In genomic region chr1:84253891-84254290, GRCh38 we compare ENCODE assay signal across 9 cellular contexts. TPM values are rescaled to one million over a fixed set of nuclear protein-coding genes. Genes with fewer than 3 reads are reported as not detected.
DNase-seq lines count a peak whose midpoint lies in the region; ATAC-seq, FAIRE-seq and TF ChIP-seq lines count a peak whose summit lies in the region.
"Had no signal": no experiment of that assay in that cellular context is flagged by ENCODE, and none has a peak within 500 bp of the region (broad histone marks: within the 10 kb centered on the region; RNA-seq: fewer than 3 reads in every experiment).

No MANE protein-coding gene starts in this region.

- peak overlapping the region; percentile 53 for H3K27ac ChIP-seq in endothelial cell of umbilical vein (ENCODE audit: insufficient read depth, low read depth, low read length)

- H3K4me3 ChIP-seq in BJ (ENCODE audit: low read depth, low read length) (no peak overlapping the region), endothelial cell of umbilical vein (replicated peaks in 1 of 3; ENCODE audit: insufficient read depth in 1 of 3, low read depth in 1 of 3, low read length in 3 of 3) (no peak overlapping the region)

- CTCF ChIA-PET in BJ (lab: Yijun Ruan, JAX): no interaction called here
- CTCF ChIA-PET in endothelial cell of umbilical vein (lab: Charles Lee): interaction anchor here (0.9 kb wide), 1 partner anchor 67 kb away, joined by 3 read pairs; no protein-coding TSS in a partner anchor

- H3K4me2 ChIP-seq in endothelial cell of umbilical vein (ENCODE audit: insufficient read depth, low read length): peak overlapping the region; percentile 40

- dilution Hi-C loops in endothelial cell of umbilical vein (cut with MboI; ENCODE audit: extremely low pct_ligation_motif_present, low sequenced_read_pairs): no loop called here

- no peaks in the 10 kb centered on the region for H3K9me3 ChIP-seq in endothelial cell of umbilical vein (replicated peaks; ENCODE audit: control insufficient read depth, insufficient read depth, low read length)

- no peaks in the 10 kb centered on the region for H4K20me1 ChIP-seq in endothelial cell of umbilical vein (replicated peaks; ENCODE audit: control insufficient read depth, extremely low read depth, insufficient read depth, low read length)

- H3K9me1 ChIP-seq in endothelial cell of umbilical vein (replicated peaks; ENCODE audit: control insufficient read depth, extremely low read depth, insufficient read depth, low read length): no peaks in the 10 kb centered on the region

- intact Hi-C loops in endothelial cell of umbilical vein (cut with micrococcal nuclease): no loop called here

- DNase-seq in BJ (ENCODE audit: low read depth) (peak; percentile 31), NCI-H69 (lab: John Stamatoyannopoulos, UW) (peak; percentile 47), endothelial cell of umbilical vein (ENCODE audit: low read depth, low spot score) (peak; percentile 74), mucosa of gallbladder (ENCODE audit: low spot score) (peak; percentile 82), GM20000 (ENCODE audit: low spot score) (no peak)
- DNase-seq in stimulated activated CD4-positive, alpha-beta T cell treated with anti-CD3 and anti-CD28 coated beads, Interleukin-2, amount 100 ng/mL, for 24 hours: no peak
- DNase-seq: activated naive CD4-positive, alpha-beta T cell had no signal

- H3K36me3 ChIP-seq in BJ (ENCODE audit: control insufficient read depth, insufficient read depth, low read length) (no peaks in the 10 kb centered on the region), endothelial cell of umbilical vein (ENCODE audit: control insufficient read depth in 2 of 2, extremely low read depth in 1 of 2, insufficient read depth in 2 of 2, low read length in 2 of 2) (no peaks in the 10 kb centered on the region)

- H3K79me2 ChIP-seq in endothelial cell of umbilical vein (ENCODE audit: control insufficient read depth, insufficient read depth, low read length): no peaks in the 10 kb centered on the region

- H3K27me3 ChIP-seq in BJ (ENCODE audit: control insufficient read depth, insufficient read depth, low read length): no peaks in the 10 kb centered on the region
- H3K27me3 ChIP-seq in endothelial cell of umbilical vein (ENCODE audit: control insufficient read depth in 2 of 2, insufficient read depth in 2 of 2, low read length in 2 of 2): no peaks in the 10 kb centered on the region

- POLR2A ChIA-PET in BJ (lab: Charles Lee) (no interaction called here), endothelial cell of umbilical vein (lab: Charles Lee) (no interaction called here)

- TF ChIP-seq POLR2A in endothelial cell of umbilical vein (IDR thresholded peaks at IDR 0.05; ENCODE audit: low read depth, low read length): no peak

- H2AFZ ChIP-seq in endothelial cell of umbilical vein (ENCODE audit: low read depth, low read length): peak overlapping the region; percentile 73

- peak; percentile 59 for FAIRE-seq in endothelial cell of umbilical vein (lab: Jason Lieb, UNC)

- no peak for TF ChIP-seq CTCF in BJ (IDR thresholded peaks at IDR 0.05; ENCODE audit: insufficient read depth, low read depth, low read length)
- no peak for TF ChIP-seq CTCF in endothelial cell of umbilical vein (IDR thresholded peaks at IDR 0.05; ENCODE audit: extremely low read depth in 1 of 2, insufficient read depth in 1 of 2, low read depth in 1 of 2, low read length in 2 of 2)
- no peak for TF ChIP-seq CTCF in GM20000 (IDR thresholded peaks at IDR 0.05; ENCODE audit: extremely low read depth, missing control alignments)

- BruUV-seq in endothelial cell of umbilical vein (replicated peaks; lab: Mats Ljungman, UMichigan): no TSS peak

- H3K9ac ChIP-seq in endothelial cell of umbilical vein (replicated peaks; ENCODE audit: extremely low read depth, insufficient read depth, low read length): no peak overlapping the region

- peaks cover 12% of the 10 kb centered on the region for H3K4me1 ChIP-seq in endothelial cell of umbilical vein (ENCODE audit: control insufficient read depth, extremely low read depth, insufficient read depth, low read length)

- no peak for ATAC-seq in HG03469 (IDR thresholded peaks at IDR 0.05; ENCODE audit: unreplicated experiment)
- no peak for ATAC-seq in HG02610 (IDR thresholded peaks at IDR 0.05; ENCODE audit: unreplicated experiment)

TF ChIP-seq in endothelial cell of umbilical vein, 7 proteins besides CTCF, POLR2A, EP300 and RAD21:
- TF ChIP-seq EZH2 (IDR thresholded peaks at IDR 0.05; ENCODE audit: borderline replicate concordance, low read depth, low read length, severe bottlenecking): no peak
- peak; percentile 44 for TF ChIP-seq POLR2AphosphoS5 (IDR thresholded peaks at IDR 0.05; ENCODE audit: insufficient read depth, low read depth, low read length)
- peak; percentile 49 for TF ChIP-seq GATA2 (IDR thresholded peaks at IDR 0.05; ENCODE audit: insufficient read depth, insufficient read length, low read depth, low read length)
- TF ChIP-seq MYC (IDR thresholded peaks at IDR 0.05; ENCODE audit: low read depth, low read length): no peak
- TF ChIP-seq FOS (IDR thresholded peaks at IDR 0.05; ENCODE audit: borderline replicate concordance, insufficient read depth, low read length): peak; percentile 73
- peak; percentile 29 for TF ChIP-seq JUN (IDR thresholded peaks at IDR 0.05; ENCODE audit: borderline replicate concordance, insufficient read depth, insufficient read length, low read depth)
- TF ChIP-seq MAX (IDR thresholded peaks at IDR 0.05; ENCODE audit: insufficient read depth, insufficient read length): no peak

RNA-seq across cellular contexts. Expression of gene SAMD13, which starts 47.6 kb away (rescaled TPM):
- 0.20 and 0.43 TPM in 2 replicates for polyA plus RNA-seq in BJ (2011; rRNA removed)
- polyA minus RNA-seq in BJ (2011; rRNA and poly(A)+ RNA removed): 0.24 TPM in 1 of 2 replicates, not detected in the other
- 3.9 and 4.8 TPM in 2 replicates for total RNA-seq in endothelial cell of umbilical vein
- 0.65 and 1.2 TPM in 2 replicates for polyA plus RNA-seq in endothelial cell of umbilical vein
- polyA plus RNA-seq in endothelial cell of umbilical vein (2011; cell fraction: cytosol; rRNA removed): 1.3 TPM in 2 replicates
- 0.74 TPM in 2 replicates for polyA plus RNA-seq in endothelial cell of umbilical vein (2011; cell fraction: nucleus; rRNA removed)
- 2.1 and 2.4 TPM in 2 replicates for polyA plus RNA-seq in endothelial cell of umbilical vein (2012)
- polyA minus RNA-seq in endothelial cell of umbilical vein: 0.75 and 1.5 TPM in 2 replicates
- not detected for polyA minus RNA-seq in endothelial cell of umbilical vein (2011; cell fraction: cytosol; rRNA and poly(A)+ RNA removed)
- polyA minus RNA-seq in endothelial cell of umbilical vein (2011; cell fraction: nucleus; rRNA and poly(A)+ RNA removed): 1.2 and 2.1 TPM in 2 replicates
- 4.1 TPM for total RNA-seq in mucosa of gallbladder

Comparison
In these comparisons a context has a peak if more than half of its experiments do, and no peak if none do; other contexts are left out.
1. DNase-seq: peak in BJ (single experiment), NCI-H69 (single experiment), endothelial cell of umbilical vein (single experiment) and mucosa of gallbladder (single experiment); none in stimulated activated CD4-positive, alpha-beta T cell treated with anti-CD3 and anti-CD28 coated beads, Interleukin-2, amount 100 ng/mL, for 24 hours (0 of 2) and GM20000 (single experiment).